ENCODE assay signal across 40 cellular contexts in genomic region chr5:11599499-11599898, GRCh38.
"Had no signal": no experiment of that assay in that cellular context is flagged by ENCODE, and none has a peak within 500 bp of the region (broad histone marks: within the 10 kb centered on the region; RNA-seq: fewer than 3 reads in every experiment).

No MANE protein-coding gene starts in this region.

- H3K4me1 Mint-ChIP-seq: activated naive CD4-positive, alpha-beta T cell treated with anti-CD3 and anti-CD28 coated beads, Interleukin-2, amount 10 ng/mL, durations not matched to agents 7 days and 5 days; activated naive CD4-positive, alpha-beta T cell treated with anti-CD3 and anti-CD28 coated beads, Interleukin-2, amount 50 U/mL, for 24 hours; activated naive CD8-positive, alpha-beta T cell treated with anti-CD3 and anti-CD28 coated beads for 36 hours; activated naive CD8-positive, alpha-beta T cell treated with anti-CD3 and anti-CD28 coated beads, Interleukin-2, amount 10 ng/mL, durations not matched to agents 7 days and 5 days; activated naive CD8-positive, alpha-beta T cell treated with anti-CD3 and anti-CD28 coated beads, Interleukin-2, amount 50 U/mL, for 24 hours; activated T-helper 17 cell treated with anti-CD3 and anti-CD28 coated beads, Interleukin-2, amount 50 U/mL, for 72 hours; central memory CD8-positive, alpha-beta T cell had no signal

- H3K4me3 ChIP-seq: adrenal gland, ascending aorta, body of pancreas, breast epithelium, cardiac muscle cell had no signal

- H3K4me3 Mint-ChIP-seq: activated naive CD4-positive, alpha-beta T cell treated with anti-CD3 and anti-CD28 coated beads for 36 hours; activated naive CD4-positive, alpha-beta T cell treated with anti-CD3 and anti-CD28 coated beads, Interleukin-2, amount 10 ng/mL, durations not matched to agents 7 days and 5 days; activated naive CD4-positive, alpha-beta T cell treated with anti-CD3 and anti-CD28 coated beads, Interleukin-2, amount 50 U/mL, for 24 hours; activated naive CD8-positive, alpha-beta T cell; activated naive CD8-positive, alpha-beta T cell treated with anti-CD3 and anti-CD28 coated beads for 36 hours; activated naive CD8-positive, alpha-beta T cell treated with anti-CD3 and anti-CD28 coated beads, Interleukin-2, amount 10 ng/mL, durations not matched to agents 7 days and 5 days; activated naive CD8-positive, alpha-beta T cell treated with anti-CD3 and anti-CD28 coated beads, Interleukin-2, amount 50 U/mL, for 24 hours; activated T-cell treated with anti-CD3 and anti-CD28 coated beads, Interleukin-2, amount 50 U/mL, for 24 hours; activated T-cell treated with anti-CD3 and anti-CD28 coated beads, Interleukin-2, amount 50 U/mL, for 4 hours; activated T-cell treated with anti-CD3 and anti-CD28 coated beads, Interleukin-2, amount 50 U/mL, for 72 hours; activated T-helper 1 cell treated with anti-CD3 and anti-CD28 coated beads, Interleukin-12 subunit alpha, Interleukin-12 subunit beta, Interleukin-2, Interleukin-4 antibody, amounts not matched to agents 30 ng/mL and 10 ng/mL and 1 ng/mL, durations not matched to agents 14 hours and 24 hours and 36 hours; activated T-helper 17 cell treated with anti-CD3 and anti-CD28 coated beads, Interleukin-2, amount 50 U/mL, for 72 hours; brain; central memory CD8-positive, alpha-beta T cell had no signal

- H3K36me3 Mint-ChIP-seq: activated naive CD4-positive, alpha-beta T cell treated with anti-CD3 and anti-CD28 coated beads, Interleukin-2, amount 10 ng/mL, durations not matched to agents 7 days and 5 days; activated naive CD4-positive, alpha-beta T cell treated with anti-CD3 and anti-CD28 coated beads, Interleukin-2, amount 50 U/mL, for 24 hours; activated naive CD4-positive, alpha-beta T cell treated with anti-CD3 and anti-CD28 coated beads, Interleukin-2, amount 50 U/mL, for 72 hours; activated naive CD8-positive, alpha-beta T cell; activated naive CD8-positive, alpha-beta T cell treated with anti-CD3 and anti-CD28 coated beads for 36 hours; activated naive CD8-positive, alpha-beta T cell treated with anti-CD3 and anti-CD28 coated beads, Interleukin-2, amount 10 ng/mL, durations not matched to agents 7 days and 5 days had no signal

- H3K27ac Mint-ChIP-seq: activated naive CD4-positive, alpha-beta T cell treated with anti-CD3 and anti-CD28 coated beads for 36 hours; activated naive CD4-positive, alpha-beta T cell treated with anti-CD3 and anti-CD28 coated beads, Interleukin-2, amount 10 ng/mL, durations not matched to agents 7 days and 5 days; activated naive CD4-positive, alpha-beta T cell treated with anti-CD3 and anti-CD28 coated beads, Interleukin-2, amount 50 U/mL, for 24 hours; activated naive CD4-positive, alpha-beta T cell treated with anti-CD3 and anti-CD28 coated beads, Interleukin-2, amount 50 U/mL, for 72 hours; activated naive CD8-positive, alpha-beta T cell; activated naive CD8-positive, alpha-beta T cell treated with anti-CD3 and anti-CD28 coated beads for 36 hours; activated naive CD8-positive, alpha-beta T cell treated with anti-CD3 and anti-CD28 coated beads, Interleukin-2, amount 10 ng/mL, durations not matched to agents 7 days and 5 days; activated naive CD8-positive, alpha-beta T cell treated with anti-CD3 and anti-CD28 coated beads, Interleukin-2, amount 50 U/mL, for 24 hours; activated T-cell treated with anti-CD3 and anti-CD28 coated beads, Interleukin-2, amount 50 U/mL, for 24 hours; activated T-cell treated with anti-CD3 and anti-CD28 coated beads, Interleukin-2, amount 50 U/mL, for 72 hours; activated T-helper 1 cell treated with anti-CD3 and anti-CD28 coated beads, Interleukin-12 subunit alpha, Interleukin-12 subunit beta, Interleukin-2, Interleukin-4 antibody, amounts not matched to agents 30 ng/mL and 10 ng/mL and 1 ng/mL, durations not matched to agents 14 hours and 24 hours and 36 hours; activated T-helper 17 cell treated with anti-CD3 and anti-CD28 coated beads, Interleukin-2, amount 50 U/mL, for 72 hours; activated T-helper 2 cell treated with anti-CD3 and anti-CD28 coated beads, Interferon-gamma antibody, Interleukin-2, Interleukin-4, amounts not matched to agents 10 μg/mL and 5 μg/mL and 100 μg/mL, durations not matched to agents 14 hours and 24 hours and 36 hours; brain had no signal

- H3K4me1 ChIP-seq: adrenal gland, ascending aorta, breast epithelium had no signal

- H3K27me3 Mint-ChIP-seq: activated naive CD4-positive, alpha-beta T cell treated with anti-CD3 and anti-CD28 coated beads, Interleukin-2, amount 10 ng/mL, durations not matched to agents 7 days and 5 days; activated naive CD8-positive, alpha-beta T cell; activated naive CD8-positive, alpha-beta T cell treated with anti-CD3 and anti-CD28 coated beads for 36 hours; activated naive CD8-positive, alpha-beta T cell treated with anti-CD3 and anti-CD28 coated beads, Interleukin-2, amount 10 ng/mL, durations not matched to agents 7 days and 5 days; activated T-cell treated with anti-CD3 and anti-CD28 coated beads, Interleukin-2, amount 50 U/mL, for 24 hours; brain; central memory CD8-positive, alpha-beta T cell had no signal

- H3K27me3 ChIP-seq: adrenal gland, ascending aorta, body of pancreas, brain microvascular endothelial cell, breast epithelium, cardiac muscle cell had no signal

- H3K9me3 Mint-ChIP-seq: activated naive CD4-positive, alpha-beta T cell treated with anti-CD3 and anti-CD28 coated beads for 36 hours; activated naive CD4-positive, alpha-beta T cell treated with anti-CD3 and anti-CD28 coated beads, Interleukin-2, amount 10 ng/mL, durations not matched to agents 7 days and 5 days; activated naive CD4-positive, alpha-beta T cell treated with anti-CD3 and anti-CD28 coated beads, Interleukin-2, amount 50 U/mL, for 24 hours; activated naive CD4-positive, alpha-beta T cell treated with anti-CD3 and anti-CD28 coated beads, Interleukin-2, amount 50 U/mL, for 72 hours; activated naive CD8-positive, alpha-beta T cell treated with anti-CD3 and anti-CD28 coated beads for 36 hours; activated T-cell treated with anti-CD3 and anti-CD28 coated beads, Interleukin-2, amount 50 U/mL, for 72 hours; activated T-helper 1 cell treated with anti-CD3 and anti-CD28 coated beads, Interleukin-12 subunit alpha, Interleukin-12 subunit beta, Interleukin-2, Interleukin-4 antibody, amounts not matched to agents 30 ng/mL and 10 ng/mL and 1 ng/mL, durations not matched to agents 14 hours and 24 hours and 36 hours; activated T-helper 17 cell treated with anti-CD3 and anti-CD28 coated beads, Interleukin-2, amount 50 U/mL, for 72 hours; activated T-helper 2 cell treated with anti-CD3 and anti-CD28 coated beads, Interferon-gamma antibody, Interleukin-2, Interleukin-4, amounts not matched to agents 10 μg/mL and 5 μg/mL and 100 μg/mL, durations not matched to agents 14 hours and 24 hours and 36 hours had no signal

- H3K9me3 ChIP-seq: adrenal gland, ascending aorta, body of pancreas, breast epithelium had no signal

- H3K36me3 ChIP-seq: adrenal gland, ascending aorta, brain microvascular endothelial cell, breast epithelium, cardiac muscle cell had no signal

- ATAC-seq: activated naive CD4-positive, alpha-beta T cell treated with anti-CD3 and anti-CD28 coated beads, Interleukin-2, amount 50 U/mL, for 72 hours; activated naive CD8-positive, alpha-beta T cell treated with anti-CD3 and anti-CD28 coated beads, Interleukin-2, amount 50 U/mL, for 24 hours; activated T-cell treated with anti-CD3 and anti-CD28 coated beads, Interleukin-2, amount 50 U/mL, for 4 hours; activated T-cell treated with anti-CD3 and anti-CD28 coated beads, Interleukin-2, amount 50 U/mL, for 72 hours; activated T-helper 17 cell treated with anti-CD3 and anti-CD28 coated beads, Interleukin-2, amount 50 U/mL, for 72 hours; body of pancreas had no signal

- FAIRE-seq: astrocyte, bronchial epithelial cell had no signal

- H3K27ac ChIP-seq: adrenal gland, ascending aorta, brain microvascular endothelial cell, breast epithelium, cardiac muscle cell had no signal

- DNase-seq: activated effector memory CD4-positive, alpha-beta T cell treated with anti-CD3 and anti-CD28 coated beads, Interleukin-2, amount 50 U/mL, for 16 hours; activated effector memory CD4-positive, alpha-beta T cell treated with Interleukin-2 at 50 U/mL for 16 hours; activated gamma-delta T cell; activated gamma-delta T cell treated with Interleukin-2 at 50 U/mL for 16 hours; activated naive CD4-positive, alpha-beta T cell; activated naive CD4-positive, alpha-beta T cell treated with anti-CD3 and anti-CD28 coated beads for 36 hours; activated naive CD4-positive, alpha-beta T cell treated with anti-CD3 and anti-CD28 coated beads, Interleukin-2, amount 10 ng/mL, durations not matched to agents 7 days and 5 days; activated naive CD4-positive, alpha-beta T cell treated with anti-CD3 and anti-CD28 coated beads, Interleukin-2, amount 50 U/mL, for 16 hours; activated naive CD4-positive, alpha-beta T cell treated with Interleukin-2 at 50 U/mL for 16 hours; activated naive CD8-positive, alpha-beta T cell treated with anti-CD3 and anti-CD28 coated beads for 36 hours; activated naive CD8-positive, alpha-beta T cell treated with anti-CD3 and anti-CD28 coated beads, Interleukin-2, amount 10 ng/mL, durations not matched to agents 7 days and 5 days; activated naive CD8-positive, alpha-beta T cell treated with anti-CD3 and anti-CD28 coated beads, Interleukin-2, amount 50 U/mL, for 24 hours; activated T-cell treated with anti-CD3 and anti-CD28 coated beads, Interleukin-2, amount 50 U/mL, for 1 hour; activated T-cell treated with anti-CD3 and anti-CD28 coated beads, Interleukin-2, amount 50 U/mL, for 24 hours; activated T-cell treated with anti-CD3 and anti-CD28 coated beads, Interleukin-2, amount 50 U/mL, for 4 hours; activated T-cell treated with anti-CD3 and anti-CD28 coated beads, Interleukin-2, amount 50 U/mL, for 48 hours; activated T-cell treated with anti-CD3 and anti-CD28 coated beads, Interleukin-2, amount 50 U/mL, for 72 hours; adrenal gland; amniotic stem cell; amygdala; anterior cingulate cortex; aorta; body of pancreas; brain microvascular endothelial cell; caudate nucleus; central memory CD4-positive, alpha-beta T cell; cerebellar nuclear complex had no signal
